In the genomic region with DNA sequence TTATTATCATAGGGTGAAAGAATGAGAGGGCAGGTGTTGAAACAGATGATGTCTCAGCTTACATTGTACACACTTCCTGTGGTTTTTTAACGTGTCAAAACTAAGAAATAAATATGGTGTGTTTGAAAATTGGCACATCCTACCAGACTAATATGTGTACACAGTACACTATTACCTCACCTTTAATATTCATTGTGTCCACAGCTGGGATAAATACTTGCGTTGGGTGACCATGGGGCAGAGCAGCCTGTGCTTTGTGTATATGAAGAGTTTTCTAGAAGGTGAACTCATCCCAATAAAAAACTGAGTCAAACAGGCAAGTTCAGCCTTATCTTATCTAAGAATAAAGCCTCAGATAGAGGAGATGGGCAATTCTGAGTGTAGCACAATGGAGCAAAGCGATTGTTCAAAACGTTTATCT, we compare ENCODE assay signal across 9 cellular contexts. TPM values are rescaled to one million over a fixed set of nuclear protein-coding genes. Genes with fewer than 3 reads are reported as not detected.
DNase-seq lines count a peak whose midpoint lies in the region; ATAC-seq lines count a peak whose summit lies in the region.
"Had no signal": no experiment of that assay in that cellular context is flagged by ENCODE, and none has a peak within 500 bp of the region (broad histone marks: within the 10 kb centered on the region; RNA-seq: fewer than 3 reads in every experiment).

No MANE protein-coding gene starts in this region.

- intact Hi-C loops in activated CD4-positive, alpha-beta T cell treated with anti-CD3 and anti-CD28 coated beads, Interleukin-2, amount 10 ng/mL, durations not matched to agents 24 days and 14 days (cut with micrococcal nuclease), result no loop called here

- no peaks in the 10 kb centered on the region for H3K27me3 Mint-ChIP-seq in central memory CD8-positive, alpha-beta T cell
- no peaks in the 10 kb centered on the region for H3K27me3 Mint-ChIP-seq in activated CD4-positive, alpha-beta T cell treated with anti-CD3 and anti-CD28 coated beads, Interleukin-2, amount 10 ng/mL, durations not matched to agents 24 days and 14 days

- no peaks in the 10 kb centered on the region for H3K9me3 Mint-ChIP-seq in central memory CD8-positive, alpha-beta T cell
- peaks cover 2% of the 10 kb centered on the region for H3K9me3 Mint-ChIP-seq in activated CD4-positive, alpha-beta T cell treated with anti-CD3 and anti-CD28 coated beads, Interleukin-2, amount 10 ng/mL, durations not matched to agents 24 days and 14 days

- H3K4me1 Mint-ChIP-seq in central memory CD8-positive, alpha-beta T cell, result peaks cover 20% of the 10 kb centered on the region
- H3K4me1 Mint-ChIP-seq in activated CD4-positive, alpha-beta T cell treated with anti-CD3 and anti-CD28 coated beads, Interleukin-2, amount 10 ng/mL, durations not matched to agents 24 days and 14 days, result peaks cover 18% of the 10 kb centered on the region

- no peak overlapping the region for H3K4me3 Mint-ChIP-seq in central memory CD8-positive, alpha-beta T cell
- no peak overlapping the region for H3K4me3 Mint-ChIP-seq in activated CD4-positive, alpha-beta T cell treated with anti-CD3 and anti-CD28 coated beads, Interleukin-2, amount 10 ng/mL, durations not matched to agents 24 days and 14 days

- H3K36me3 Mint-ChIP-seq in central memory CD8-positive, alpha-beta T cell (ENCODE audit: insufficient read depth), result no peaks in the 10 kb centered on the region
- no peaks in the 10 kb centered on the region for H3K36me3 Mint-ChIP-seq in activated CD4-positive, alpha-beta T cell treated with anti-CD3 and anti-CD28 coated beads, Interleukin-2, amount 10 ng/mL, durations not matched to agents 24 days and 14 days (ENCODE audit: low read depth)

- DNase-seq in NCI-H1417 treated with DMSO at 0.1 percent for 48 hours (lab: John Stamatoyannopoulos, UW) (peak; percentile 92), RPMI8226 (no peak), cortex of kidney (lab: John Stamatoyannopoulos, UW) (no peak)
- DNase-seq in central memory CD8-positive, alpha-beta T cell (ENCODE audit: low spot score in 2 of 2), result no peak
- DNase-seq in activated CD4-positive, alpha-beta T cell treated with anti-CD3 and anti-CD28 coated beads, Interleukin-2, amount 10 ng/mL, durations not matched to agents 24 days and 14 days, result no peak
- DNase-seq: central memory CD4-positive, alpha-beta T cell had no signal

- ATAC-seq in GM18502 (IDR thresholded peaks at IDR 0.05; ENCODE audit: poor library complexity, unreplicated experiment) (peak; percentile 79), HG02759 (IDR thresholded peaks at IDR 0.05; ENCODE audit: unreplicated experiment) (peak; percentile 64), HG03342 (IDR thresholded peaks at IDR 0.05; ENCODE audit: unreplicated experiment) (no peak)
- ATAC-seq in central memory CD8-positive, alpha-beta T cell (replicated peaks; ENCODE audit: extremely low read depth, poor library complexity, severe bottlenecking), result peak; percentile 84

- H3K27ac Mint-ChIP-seq in central memory CD8-positive, alpha-beta T cell (ENCODE audit: low read depth), result peak overlapping the region; percentile 2
- no peak overlapping the region for H3K27ac Mint-ChIP-seq in activated CD4-positive, alpha-beta T cell treated with anti-CD3 and anti-CD28 coated beads, Interleukin-2, amount 10 ng/mL, durations not matched to agents 24 days and 14 days

RNA-seq across cellular contexts. Expression of gene SUCNR1, which starts 17.3 kb away (rescaled TPM):
- not detected in 2 replicates for total RNA-seq in activated CD4-positive, alpha-beta T cell treated with anti-CD3 and anti-CD28 coated beads, Interleukin-2, amount 10 ng/mL, durations not matched to agents 24 days and 14 days
